8 cellular contexts compared by ENCODE assay signal in the genomic region with DNA sequence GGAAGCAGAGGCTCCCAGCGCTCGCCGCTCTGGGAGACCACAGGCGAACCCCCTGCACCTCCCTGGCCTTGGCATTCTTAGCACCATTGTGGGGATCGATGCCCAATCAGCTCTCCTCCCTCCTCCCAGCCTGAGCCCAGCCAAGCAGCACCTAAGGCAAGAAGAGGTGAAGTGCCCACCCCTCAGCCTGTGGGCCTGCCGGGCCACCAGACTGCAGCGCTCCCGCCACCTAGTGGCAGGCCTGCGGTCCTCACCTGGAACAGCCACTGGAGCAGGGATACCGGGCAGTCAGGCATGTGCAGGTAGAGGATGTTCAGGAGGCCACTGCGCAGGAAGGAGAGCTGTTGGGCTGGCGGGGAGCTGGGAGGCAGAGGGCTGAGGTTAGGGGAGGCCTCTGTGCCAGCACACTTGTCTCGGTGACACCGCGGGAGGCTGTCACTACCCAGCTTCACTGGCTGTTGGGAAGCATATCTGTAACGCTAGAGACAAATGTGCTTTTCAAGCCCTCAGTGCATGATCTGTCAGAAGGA. TPM values are rescaled to one million over a fixed set of nuclear protein-coding genes. Genes with fewer than 3 reads are reported as not detected.
DNase-seq lines count a peak whose midpoint lies in the region; FAIRE-seq and TF ChIP-seq lines count a peak whose summit lies in the region.

No MANE protein-coding gene starts in this region.

- intact Hi-C loops in ascending aorta (cut with DNase I): loop anchor here (1.0 to 2.0 kb wide), 3 partner anchors 44 to 134 kb away; partner anchors contain the start of genes ANKRD39 and CNNM3
- intact Hi-C loops in sigmoid colon (cut with DNase I): loop anchor here (5.0 kb wide), 1 partner anchor 419 kb away; no protein-coding TSS in a partner anchor

- H3K9me3 ChIP-seq in ascending aorta (no peaks in the 10 kb centered on the region), hepatocyte (ENCODE audit: low read depth) (no peaks in the 10 kb centered on the region), sigmoid colon (no peaks in the 10 kb centered on the region)

- H3K27ac ChIP-seq in ascending aorta: no peak overlapping the region
- no peak overlapping the region for H3K27ac ChIP-seq in hepatocyte
- H3K27ac ChIP-seq in sigmoid colon: peak overlapping the region; percentile 72 to 88 (median 82)

- H3K9me2 ChIP-seq in hepatocyte (replicated peaks; ENCODE audit: insufficient read depth): no peaks in the 10 kb centered on the region

- DNase-seq in AG08395 (ENCODE audit: low spot score): peak; percentile 62
- DNase-seq in GM19239 (ENCODE audit: insufficient read length, low spot score): peak; percentile 72
- DNase-seq in NCI-H1694 (lab: John Stamatoyannopoulos, UW): peak; percentile 80
- DNase-seq in T-helper 22 cell (ENCODE audit: low read depth): peak; percentile 48
- peak in 1 of 2 donors; percentile 84 for DNase-seq in ascending aorta (ENCODE audit: low spot score in 2 of 2)
- peak; percentile 91 for DNase-seq in hepatocyte (ENCODE audit: low spot score)
- DNase-seq in sigmoid colon: peak; percentile 87
- DNase-seq in amniotic stem cell (lab: John Stamatoyannopoulos, UW): no peak

- peak; percentile 91 to 97 (median 96) for TF ChIP-seq CTCF in ascending aorta (IDR thresholded peaks at IDR 0.05)
- peak; percentile 98 for TF ChIP-seq CTCF in hepatocyte (IDR thresholded peaks at IDR 0.05; ENCODE audit: poor library complexity)
- TF ChIP-seq CTCF in sigmoid colon (IDR thresholded peaks at IDR 0.05): peak; percentile 93 to 98 (median 96)

- WGBS in hepatocyte (ENCODE audit: low lambda C conversion rate, missing lambda C conversion rate): 27% methylated on average over 15 of the region's 16 CpGs
- 30 to 36% methylated on average over 16 of the region's 16 CpGs for WGBS in sigmoid colon, 2 donors

- H3K4me1 ChIP-seq in ascending aorta: peaks cover 4 to 18% of the 10 kb centered on the region in 2 donors
- H3K4me1 ChIP-seq in hepatocyte (ENCODE audit: insufficient read depth): peaks cover 40% of the 10 kb centered on the region
- peaks cover 0 to 62% (median 56%) of the 10 kb centered on the region in 4 donors for H3K4me1 ChIP-seq in sigmoid colon

- H2AFZ ChIP-seq in hepatocyte: no peak overlapping the region

- H4K20me1 ChIP-seq in hepatocyte (ENCODE audit: insufficient read depth, poor library complexity, severe bottlenecking): no peaks in the 10 kb centered on the region

- no peaks in the 10 kb centered on the region for H3K79me2 ChIP-seq in hepatocyte

- FAIRE-seq in GM19239 (lab: Jason Lieb, UNC): peak; percentile 90

- no peak for TF ChIP-seq POLR2A in sigmoid colon (IDR thresholded peaks at IDR 0.05)

- TF ChIP-seq EP300 in sigmoid colon (IDR thresholded peaks at IDR 0.05): no peak

- peak overlapping the region; percentile 37 for H3K4me2 ChIP-seq in hepatocyte

- H3K4me3 ChIP-seq in ascending aorta (no peak overlapping the region), hepatocyte (no peak overlapping the region), sigmoid colon (no peak overlapping the region)

- no peaks in the 10 kb centered on the region for H3K27me3 ChIP-seq in ascending aorta
- H3K27me3 ChIP-seq in hepatocyte: no peaks in the 10 kb centered on the region
- no peaks in the 10 kb centered on the region for H3K27me3 ChIP-seq in sigmoid colon

- H3K36me3 ChIP-seq in ascending aorta (no peaks in the 10 kb centered on the region), hepatocyte (replicated peaks; ENCODE audit: insufficient read depth, low read depth) (no peaks in the 10 kb centered on the region), sigmoid colon (no peaks in the 10 kb centered on the region)

RNA-seq across cellular contexts. Expression of gene FAM178B, which starts 35.2 kb away (rescaled TPM):
- total RNA-seq in ascending aorta: not detected
- total RNA-seq in hepatocyte: not detected in 2 replicates
- polyA plus RNA-seq in hepatocyte: 1.6 and 2.6 TPM in 2 replicates
- total RNA-seq in sigmoid colon: 1 to 10 TPM in 3 of 4 donors, under 1 TPM in 1; 0.36 to 2.5 (median 1.9) TPM
- polyA plus RNA-seq in sigmoid colon: 1 to 10 TPM in 1 of 3 donors, under 1 TPM in 1, not detected in 1; 0.51 to 1.2 TPM

Comparison
In these comparisons a context has a peak if more than half of its experiments do, and no peak if none do; other contexts are left out.
1. H3K27ac ChIP-seq: peak in sigmoid colon (4 of 4); none in ascending aorta (0 of 2) and hepatocyte (single experiment).
2. Peak in every context shown above with its lines, with median percentiles within 50 percentile points of each other: CTCF ChIP-seq.